9 cellular contexts compared by ENCODE assay signal in genomic region chr17:13337864-13338371, GRCh38.
A peak's percentile ranks its signal among the peaks of the same experiment; 100 is the strongest.
DNase-seq lines count a peak whose midpoint lies in the region; ATAC-seq and TF ChIP-seq lines count a peak whose summit lies in the region.
"Had no signal": no experiment of that assay in that cellular context is flagged by ENCODE, and none has a peak within 500 bp of the region (broad histone marks: within the 10 kb centered on the region; RNA-seq: fewer than 3 reads in every experiment).

No MANE protein-coding gene starts in this region.

- no TSS peak for BruUV-seq in A673 (replicated peaks; lab: Mats Ljungman, UMichigan)

- H3K9me3 Mint-ChIP-seq in activated naive CD8-positive, alpha-beta T cell treated with anti-CD3 and anti-CD28 coated beads, Interleukin-2, amount 50 U/mL, for 24 hours: no peaks in the 10 kb centered on the region

- no peaks in the 10 kb centered on the region for H3K4me1 ChIP-seq in A673 (ENCODE audit: insufficient read depth, low read length, poor library complexity, severe bottlenecking)
- peaks cover 21% of the 10 kb centered on the region for H3K4me1 ChIP-seq in iPS-18a (ENCODE audit: control insufficient read depth, low read depth, low read length)

- H3K4me3 ChIP-seq in A673 (ENCODE audit: low read depth, low read length, poor library complexity, severe bottlenecking): no peak overlapping the region
- peak overlapping the region; percentile 60 for H3K4me3 ChIP-seq in iPS-18a (ENCODE audit: low read length)

- ATAC-seq in activated naive CD8-positive, alpha-beta T cell treated with anti-CD3 and anti-CD28 coated beads, Interleukin-2, amount 50 U/mL, for 24 hours: no peak
- no peak for ATAC-seq in GM18909 (IDR thresholded peaks at IDR 0.05; ENCODE audit: poor library complexity, unreplicated experiment)

- POLR2A ChIA-PET in A673 (lab: Charles Lee; ENCODE audit: low non-redundant PET): no interaction called here

- H3K36me3 Mint-ChIP-seq in activated naive CD8-positive, alpha-beta T cell treated with anti-CD3 and anti-CD28 coated beads, Interleukin-2, amount 50 U/mL, for 24 hours (ENCODE audit: low read depth): no peaks in the 10 kb centered on the region
- H3K36me3 Mint-ChIP-seq: memory B cell had no signal

- no peak overlapping the region for H3K27ac Mint-ChIP-seq in activated naive CD8-positive, alpha-beta T cell treated with anti-CD3 and anti-CD28 coated beads, Interleukin-2, amount 50 U/mL, for 24 hours
- H3K27ac Mint-ChIP-seq: memory B cell had no signal

- in situ Hi-C loops in G401 (cut with HindIII; ENCODE audit: low sequenced_read_pairs): no loop called here

- H3K4me1 Mint-ChIP-seq in activated naive CD8-positive, alpha-beta T cell treated with anti-CD3 and anti-CD28 coated beads, Interleukin-2, amount 50 U/mL, for 24 hours: peaks cover 4% of the 10 kb centered on the region
- H3K4me1 Mint-ChIP-seq: memory B cell had no signal

- intact Hi-C loops in A673 (cut with micrococcal nuclease; ENCODE audit: unreplicated experiment): loop anchor here (5.0 kb wide), 3 partner anchors 259 to 1589 kb away; partner anchors contain the start of gene HS3ST3B1

- H3K27me3 Mint-ChIP-seq in activated naive CD8-positive, alpha-beta T cell treated with anti-CD3 and anti-CD28 coated beads, Interleukin-2, amount 50 U/mL, for 24 hours: peaks cover 36% of the 10 kb centered on the region

- peak; percentile 78 for TF ChIP-seq CTCF in A673 (conservative IDR thresholded peaks at IDR 0.05; ENCODE audit: low read depth, low read length)

- H3K9ac ChIP-seq in iPS-18a (ENCODE audit: low read length): peak overlapping the region; percentile 37

- H3K36me3 ChIP-seq in A673 (ENCODE audit: insufficient read depth, low read length, poor library complexity, severe bottlenecking) (no peaks in the 10 kb centered on the region), iPS-18a (ENCODE audit: control insufficient read depth, low read depth, low read length) (no peaks in the 10 kb centered on the region)

- H3K9me3 ChIP-seq in A673 (ENCODE audit: low read depth, low read length, poor library complexity, severe bottlenecking) (no peaks in the 10 kb centered on the region), iPS-18a (ENCODE audit: control insufficient read depth, low read depth, low read length) (no peaks in the 10 kb centered on the region)

- CTCF ChIA-PET in A673 (lab: Charles Lee): no interaction called here

- peak; percentile 55 for DNase-seq in A673 (ENCODE audit: low spot score)
- peak; percentile 59 for DNase-seq in G401 (ENCODE audit: low spot score)
- DNase-seq in NCI-H1436 (lab: John Stamatoyannopoulos, UW): peak; percentile 29
- no peak for DNase-seq in activated naive CD8-positive, alpha-beta T cell treated with anti-CD3 and anti-CD28 coated beads, Interleukin-2, amount 50 U/mL, for 24 hours
- peak; percentile 53 for DNase-seq in stromal cell of bone marrow (ENCODE audit: low read depth)
- DNase-seq in NK-92 treated with Interleukin-12 subunit alpha and Interleukin-12 subunit beta, amount 100 ng/mL, for 24 hours (lab: John Stamatoyannopoulos, UW): no peak

- peaks cover 3% of the 10 kb centered on the region for H3K27me3 ChIP-seq in A673 (replicated peaks; ENCODE audit: insufficient read depth, low read depth, low read length, poor library complexity)
- no peaks in the 10 kb centered on the region for H3K27me3 ChIP-seq in iPS-18a (ENCODE audit: control insufficient read depth, insufficient read depth, low read length)

- peak overlapping the region; percentile 1 for H3K4me3 Mint-ChIP-seq in activated naive CD8-positive, alpha-beta T cell treated with anti-CD3 and anti-CD28 coated beads, Interleukin-2, amount 50 U/mL, for 24 hours
- H3K4me3 Mint-ChIP-seq: memory B cell had no signal

- H3K27ac ChIP-seq in A673 (ENCODE audit: low read depth, low read length, poor library complexity, severe bottlenecking) (no peak overlapping the region), iPS-18a (ENCODE audit: low read length) (no peak overlapping the region)

Comparison
In these comparisons a context has a peak if more than half of its experiments do, and no peak if none do; other contexts are left out.
1. DNase-seq: peak in A673 (single experiment), G401 (single experiment), NCI-H1436 (single experiment) and stromal cell of bone marrow (single experiment); none in activated naive CD8-positive, alpha-beta T cell treated with anti-CD3 and anti-CD28 coated beads, Interleukin-2, amount 50 U/mL, for 24 hours (single experiment) and NK-92 treated with Interleukin-12 subunit alpha and Interleukin-12 subunit beta, amount 100 ng/mL, for 24 hours (single experiment).